In the genomic region with DNA sequence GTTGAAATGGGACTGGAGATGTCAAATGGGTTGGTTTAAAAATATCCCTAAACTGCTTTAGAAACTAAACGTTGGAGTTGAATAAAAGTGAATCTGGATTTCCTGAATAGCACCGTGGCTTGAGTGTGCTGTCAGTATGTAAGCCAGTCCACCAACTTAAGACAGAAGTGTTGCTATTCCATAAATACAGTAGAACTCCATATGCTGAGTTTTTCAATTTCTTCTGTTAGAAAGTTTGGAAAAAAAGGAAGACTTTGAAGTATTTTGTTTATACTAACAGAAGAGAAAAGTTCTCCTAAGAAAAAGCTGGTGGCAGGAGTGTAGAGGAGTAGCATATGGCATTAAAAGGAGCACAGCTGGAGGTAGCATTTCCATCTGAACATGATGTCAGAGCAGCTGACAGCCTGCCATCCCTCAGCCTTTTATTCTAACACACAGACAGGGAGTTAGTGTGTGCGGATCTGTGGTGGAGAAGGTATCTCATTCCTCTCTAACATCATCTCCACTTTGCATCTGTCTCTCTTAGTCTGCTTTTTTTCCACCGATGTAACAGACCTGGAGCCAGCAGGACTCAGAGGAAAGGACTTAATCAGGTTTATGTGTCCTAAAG, we compare ENCODE assay signal across 1 cellular context.
TF ChIP-seq lines count a peak whose summit lies in the region.

A gene (plus strand): TSS at position 449 of the 610 bp plus-strand sequence. CDS start 149 bp downstream, at position 598.

TF ChIP-seq in HEK293, 187 proteins besides CTCF, POLR2A, EP300 and RAD21 (continued from another document and continues in another):
- TF ChIP-seq ZNF747 (tag by site-specific recombination; IDR thresholded peaks at IDR 0.05): no peak
- no peak for TF ChIP-seq ZNF843 (tag by site-specific recombination; IDR thresholded peaks at IDR 0.05)
- TF ChIP-seq ZNF530 (tag by site-specific recombination; IDR thresholded peaks at IDR 0.05; ENCODE audit: low read depth): no peak
- no peak for TF ChIP-seq ZNF112 (tag by site-specific recombination; IDR thresholded peaks at IDR 0.05)
- TF ChIP-seq, protein P1, sequence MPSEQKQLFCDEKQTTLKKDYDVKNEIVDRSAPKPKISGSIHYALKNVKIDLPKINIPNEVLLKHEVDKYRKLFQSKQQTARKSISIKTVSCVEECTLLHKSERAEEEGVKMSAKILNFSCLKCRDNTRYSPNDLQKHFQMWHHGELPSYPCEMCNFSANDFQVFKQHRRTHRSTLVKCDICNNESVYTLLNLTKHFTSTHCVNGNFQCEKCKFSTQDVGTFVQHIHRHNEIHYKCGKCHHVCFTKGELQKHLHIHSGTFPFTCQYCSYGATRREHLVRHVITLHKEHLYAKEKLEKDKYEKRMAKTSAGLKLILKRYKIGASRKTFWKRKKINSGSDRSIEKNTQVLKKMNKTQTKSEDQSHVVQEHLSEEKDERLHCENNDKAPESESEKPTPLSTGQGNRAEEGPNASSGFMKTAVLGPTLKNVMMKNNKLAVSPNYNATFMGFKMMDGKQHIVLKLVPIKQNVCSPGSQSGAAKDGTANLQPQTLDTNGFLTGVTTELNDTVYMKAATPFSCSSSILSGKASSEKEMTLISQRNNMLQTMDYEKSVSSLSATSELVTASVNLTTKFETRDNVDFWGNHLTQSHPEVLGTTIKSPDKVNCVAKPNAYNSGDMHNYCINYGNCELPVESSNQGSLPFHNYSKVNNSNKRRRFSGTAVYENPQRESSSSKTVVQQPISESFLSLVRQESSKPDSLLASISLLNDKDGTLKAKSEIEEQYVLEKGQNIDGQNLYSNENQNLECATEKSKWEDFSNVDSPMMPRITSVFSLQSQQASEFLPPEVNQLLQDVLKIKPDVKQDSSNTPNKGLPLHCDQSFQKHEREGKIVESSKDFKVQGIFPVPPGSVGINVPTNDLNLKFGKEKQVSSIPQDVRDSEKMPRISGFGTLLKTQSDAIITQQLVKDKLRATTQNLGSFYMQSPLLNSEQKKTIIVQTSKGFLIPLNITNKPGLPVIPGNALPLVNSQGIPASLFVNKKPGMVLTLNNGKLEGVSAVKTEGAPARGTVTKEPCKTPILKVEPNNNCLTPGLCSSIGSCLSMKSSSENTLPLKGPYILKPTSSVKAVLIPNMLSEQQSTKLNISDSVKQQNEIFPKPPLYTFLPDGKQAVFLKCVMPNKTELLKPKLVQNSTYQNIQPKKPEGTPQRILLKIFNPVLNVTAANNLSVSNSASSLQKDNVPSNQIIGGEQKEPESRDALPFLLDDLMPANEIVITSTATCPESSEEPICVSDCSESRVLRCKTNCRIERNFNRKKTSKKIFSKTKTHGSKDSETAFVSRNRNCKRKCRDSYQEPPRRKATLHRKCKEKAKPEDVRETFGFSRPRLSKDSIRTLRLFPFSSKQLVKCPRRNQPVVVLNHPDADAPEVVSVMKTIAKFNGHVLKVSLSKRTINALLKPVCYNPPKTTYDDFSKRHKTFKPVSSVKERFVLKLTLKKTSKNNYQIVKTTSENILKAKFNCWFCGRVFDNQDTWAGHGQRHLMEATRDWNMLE (tag by site-specific recombination; conservative IDR thresholded peaks at IDR 0.05; ENCODE audit: low read depth): no peak; the same call in 1 of the 2 replicates
- TF ChIP-seq, protein P2, sequence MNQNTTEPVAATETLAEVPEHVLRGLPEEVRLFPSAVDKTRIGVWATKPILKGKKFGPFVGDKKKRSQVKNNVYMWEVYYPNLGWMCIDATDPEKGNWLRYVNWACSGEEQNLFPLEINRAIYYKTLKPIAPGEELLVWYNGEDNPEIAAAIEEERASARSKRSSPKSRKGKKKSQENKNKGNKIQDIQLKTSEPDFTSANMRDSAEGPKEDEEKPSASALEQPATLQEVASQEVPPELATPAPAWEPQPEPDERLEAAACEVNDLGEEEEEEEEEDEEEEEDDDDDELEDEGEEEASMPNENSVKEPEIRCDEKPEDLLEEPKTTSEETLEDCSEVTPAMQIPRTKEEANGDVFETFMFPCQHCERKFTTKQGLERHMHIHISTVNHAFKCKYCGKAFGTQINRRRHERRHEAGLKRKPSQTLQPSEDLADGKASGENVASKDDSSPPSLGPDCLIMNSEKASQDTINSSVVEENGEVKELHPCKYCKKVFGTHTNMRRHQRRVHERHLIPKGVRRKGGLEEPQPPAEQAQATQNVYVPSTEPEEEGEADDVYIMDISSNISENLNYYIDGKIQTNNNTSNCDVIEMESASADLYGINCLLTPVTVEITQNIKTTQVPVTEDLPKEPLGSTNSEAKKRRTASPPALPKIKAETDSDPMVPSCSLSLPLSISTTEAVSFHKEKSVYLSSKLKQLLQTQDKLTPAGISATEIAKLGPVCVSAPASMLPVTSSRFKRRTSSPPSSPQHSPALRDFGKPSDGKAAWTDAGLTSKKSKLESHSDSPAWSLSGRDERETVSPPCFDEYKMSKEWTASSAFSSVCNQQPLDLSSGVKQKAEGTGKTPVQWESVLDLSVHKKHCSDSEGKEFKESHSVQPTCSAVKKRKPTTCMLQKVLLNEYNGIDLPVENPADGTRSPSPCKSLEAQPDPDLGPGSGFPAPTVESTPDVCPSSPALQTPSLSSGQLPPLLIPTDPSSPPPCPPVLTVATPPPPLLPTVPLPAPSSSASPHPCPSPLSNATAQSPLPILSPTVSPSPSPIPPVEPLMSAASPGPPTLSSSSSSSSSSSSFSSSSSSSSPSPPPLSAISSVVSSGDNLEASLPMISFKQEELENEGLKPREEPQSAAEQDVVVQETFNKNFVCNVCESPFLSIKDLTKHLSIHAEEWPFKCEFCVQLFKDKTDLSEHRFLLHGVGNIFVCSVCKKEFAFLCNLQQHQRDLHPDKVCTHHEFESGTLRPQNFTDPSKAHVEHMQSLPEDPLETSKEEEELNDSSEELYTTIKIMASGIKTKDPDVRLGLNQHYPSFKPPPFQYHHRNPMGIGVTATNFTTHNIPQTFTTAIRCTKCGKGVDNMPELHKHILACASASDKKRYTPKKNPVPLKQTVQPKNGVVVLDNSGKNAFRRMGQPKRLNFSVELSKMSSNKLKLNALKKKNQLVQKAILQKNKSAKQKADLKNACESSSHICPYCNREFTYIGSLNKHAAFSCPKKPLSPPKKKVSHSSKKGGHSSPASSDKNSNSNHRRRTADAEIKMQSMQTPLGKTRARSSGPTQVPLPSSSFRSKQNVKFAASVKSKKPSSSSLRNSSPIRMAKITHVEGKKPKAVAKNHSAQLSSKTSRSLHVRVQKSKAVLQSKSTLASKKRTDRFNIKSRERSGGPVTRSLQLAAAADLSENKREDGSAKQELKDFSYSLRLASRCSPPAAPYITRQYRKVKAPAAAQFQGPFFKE (tag by site-specific recombination; IDR thresholded peaks at IDR 0.05; ENCODE audit: borderline replicate concordance): no peak
- TF ChIP-seq GFI1B (tag by site-specific recombination; IDR thresholded peaks at IDR 0.05): no peak
- no peak for TF ChIP-seq ZNF292 (tag by site-specific recombination; IDR thresholded peaks at IDR 0.05; ENCODE audit: borderline replicate concordance, low read depth)
- peak; percentile 85 for TF ChIP-seq MYNN (tag by site-specific recombination; IDR thresholded peaks at IDR 0.05; ENCODE audit: borderline replicate concordance)
- TF ChIP-seq, protein P3, sequence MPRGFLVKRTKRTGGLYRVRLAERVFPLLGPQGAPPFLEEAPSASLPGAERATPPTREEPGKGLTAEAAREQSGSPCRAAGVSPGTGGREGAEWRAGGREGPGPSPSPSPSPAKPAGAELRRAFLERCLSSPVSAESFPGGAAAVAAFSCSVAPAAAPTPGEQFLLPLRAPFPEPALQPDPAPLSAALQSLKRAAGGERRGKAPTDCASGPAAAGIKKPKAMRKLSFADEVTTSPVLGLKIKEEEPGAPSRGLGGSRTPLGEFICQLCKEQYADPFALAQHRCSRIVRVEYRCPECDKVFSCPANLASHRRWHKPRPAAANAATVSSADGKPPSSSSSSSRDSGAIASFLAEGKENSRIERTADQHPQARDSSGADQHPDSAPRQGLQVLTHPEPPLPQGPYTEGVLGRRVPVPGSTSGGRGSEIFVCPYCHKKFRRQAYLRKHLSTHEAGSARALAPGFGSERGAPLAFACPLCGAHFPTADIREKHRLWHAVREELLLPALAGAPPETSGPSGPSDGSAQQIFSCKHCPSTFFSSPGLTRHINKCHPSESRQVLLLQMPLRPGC (tag by site-specific recombination; IDR thresholded peaks at IDR 0.05): no peak
- TF ChIP-seq KLF16 (tag by site-specific recombination; IDR thresholded peaks at IDR 0.05): no peak
- TF ChIP-seq ZNF155 (tag by site-specific recombination; IDR thresholded peaks at IDR 0.05): no peak
- TF ChIP-seq ZNF791 (tag by site-specific recombination; IDR thresholded peaks at IDR 0.05): no peak
- TF ChIP-seq, protein P4, sequence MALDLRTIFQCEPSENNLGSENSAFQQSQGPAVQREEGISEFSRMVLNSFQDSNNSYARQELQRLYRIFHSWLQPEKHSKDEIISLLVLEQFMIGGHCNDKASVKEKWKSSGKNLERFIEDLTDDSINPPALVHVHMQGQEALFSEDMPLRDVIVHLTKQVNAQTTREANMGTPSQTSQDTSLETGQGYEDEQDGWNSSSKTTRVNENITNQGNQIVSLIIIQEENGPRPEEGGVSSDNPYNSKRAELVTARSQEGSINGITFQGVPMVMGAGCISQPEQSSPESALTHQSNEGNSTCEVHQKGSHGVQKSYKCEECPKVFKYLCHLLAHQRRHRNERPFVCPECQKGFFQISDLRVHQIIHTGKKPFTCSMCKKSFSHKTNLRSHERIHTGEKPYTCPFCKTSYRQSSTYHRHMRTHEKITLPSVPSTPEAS (tag by site-specific recombination; IDR thresholded peaks at IDR 0.05): no peak
- no peak for TF ChIP-seq TCF7L2 (IDR thresholded peaks at IDR 0.05; ENCODE audit: borderline replicate concordance, low read depth, low read length)
- no peak for TF ChIP-seq ZNF555 (tag by site-specific recombination; conservative IDR thresholded peaks at IDR 0.05)
- no peak for TF ChIP-seq KLF9 (tag by site-specific recombination; IDR thresholded peaks at IDR 0.05; ENCODE audit: low read depth)
- peak; percentile 96 for TF ChIP-seq ZNF394 (tag by site-specific recombination; IDR thresholded peaks at IDR 0.05; ENCODE audit: borderline replicate concordance)
- TF ChIP-seq ZIC2 (tag by site-specific recombination; IDR thresholded peaks at IDR 0.05): peak; percentile 39
- TF ChIP-seq, protein P5, sequence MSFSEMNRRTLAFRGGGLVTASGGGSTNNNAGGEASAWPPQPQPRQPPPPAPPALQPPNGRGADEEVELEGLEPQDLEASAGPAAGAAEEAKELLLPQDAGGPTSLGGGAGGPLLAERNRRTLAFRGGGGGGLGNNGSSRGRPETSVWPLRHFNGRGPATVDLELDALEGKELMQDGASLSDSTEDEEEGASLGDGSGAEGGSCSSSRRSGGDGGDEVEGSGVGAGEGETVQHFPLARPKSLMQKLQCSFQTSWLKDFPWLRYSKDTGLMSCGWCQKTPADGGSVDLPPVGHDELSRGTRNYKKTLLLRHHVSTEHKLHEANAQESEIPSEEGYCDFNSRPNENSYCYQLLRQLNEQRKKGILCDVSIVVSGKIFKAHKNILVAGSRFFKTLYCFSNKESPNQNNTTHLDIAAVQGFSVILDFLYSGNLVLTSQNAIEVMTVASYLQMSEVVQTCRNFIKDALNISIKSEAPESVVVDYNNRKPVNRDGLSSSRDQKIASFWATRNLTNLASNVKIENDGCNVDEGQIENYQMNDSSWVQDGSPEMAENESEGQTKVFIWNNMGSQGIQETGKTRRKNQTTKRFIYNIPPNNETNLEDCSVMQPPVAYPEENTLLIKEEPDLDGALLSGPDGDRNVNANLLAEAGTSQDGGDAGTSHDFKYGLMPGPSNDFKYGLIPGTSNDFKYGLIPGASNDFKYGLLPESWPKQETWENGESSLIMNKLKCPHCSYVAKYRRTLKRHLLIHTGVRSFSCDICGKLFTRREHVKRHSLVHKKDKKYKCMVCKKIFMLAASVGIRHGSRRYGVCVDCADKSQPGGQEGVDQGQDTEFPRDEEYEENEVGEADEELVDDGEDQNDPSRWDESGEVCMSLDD (tag by site-specific recombination; IDR thresholded peaks at IDR 0.05): no peak
- TF ChIP-seq ZNF169 (tag by site-specific recombination; IDR thresholded peaks at IDR 0.05): no peak
- TF ChIP-seq ZNF624 (tag by site-specific recombination; IDR thresholded peaks at IDR 0.05): no peak
- peak; percentile 68 for TF ChIP-seq ZBTB8A (tag by site-specific recombination; IDR thresholded peaks at IDR 0.05)
- no peak for TF ChIP-seq ZNF239 (tag by site-specific recombination; IDR thresholded peaks at IDR 0.05)
- TF ChIP-seq ZNF114 (tag by site-specific recombination; IDR thresholded peaks at IDR 0.05): no peak
- no peak for TF ChIP-seq ZNF548 (tag by site-specific recombination; IDR thresholded peaks at IDR 0.05)
- TF ChIP-seq ZFP69B (tag by site-specific recombination; IDR thresholded peaks at IDR 0.05): no peak
- no peak for TF ChIP-seq ZNF521 (tag by site-specific recombination; IDR thresholded peaks at IDR 0.05)
- no peak for TF ChIP-seq GLI4 (tag by site-specific recombination; IDR thresholded peaks at IDR 0.05)
- TF ChIP-seq ZNF175 (tag by site-specific recombination; IDR thresholded peaks at IDR 0.05): no peak
- TF ChIP-seq HOXD13 (CRISPR knock-in tag; IDR thresholded peaks at IDR 0.05; ENCODE audit: borderline replicate concordance): 0 out of 2 replicates have a peak, but pooled peaks have one; percentile 24
- TF ChIP-seq, protein P6, sequence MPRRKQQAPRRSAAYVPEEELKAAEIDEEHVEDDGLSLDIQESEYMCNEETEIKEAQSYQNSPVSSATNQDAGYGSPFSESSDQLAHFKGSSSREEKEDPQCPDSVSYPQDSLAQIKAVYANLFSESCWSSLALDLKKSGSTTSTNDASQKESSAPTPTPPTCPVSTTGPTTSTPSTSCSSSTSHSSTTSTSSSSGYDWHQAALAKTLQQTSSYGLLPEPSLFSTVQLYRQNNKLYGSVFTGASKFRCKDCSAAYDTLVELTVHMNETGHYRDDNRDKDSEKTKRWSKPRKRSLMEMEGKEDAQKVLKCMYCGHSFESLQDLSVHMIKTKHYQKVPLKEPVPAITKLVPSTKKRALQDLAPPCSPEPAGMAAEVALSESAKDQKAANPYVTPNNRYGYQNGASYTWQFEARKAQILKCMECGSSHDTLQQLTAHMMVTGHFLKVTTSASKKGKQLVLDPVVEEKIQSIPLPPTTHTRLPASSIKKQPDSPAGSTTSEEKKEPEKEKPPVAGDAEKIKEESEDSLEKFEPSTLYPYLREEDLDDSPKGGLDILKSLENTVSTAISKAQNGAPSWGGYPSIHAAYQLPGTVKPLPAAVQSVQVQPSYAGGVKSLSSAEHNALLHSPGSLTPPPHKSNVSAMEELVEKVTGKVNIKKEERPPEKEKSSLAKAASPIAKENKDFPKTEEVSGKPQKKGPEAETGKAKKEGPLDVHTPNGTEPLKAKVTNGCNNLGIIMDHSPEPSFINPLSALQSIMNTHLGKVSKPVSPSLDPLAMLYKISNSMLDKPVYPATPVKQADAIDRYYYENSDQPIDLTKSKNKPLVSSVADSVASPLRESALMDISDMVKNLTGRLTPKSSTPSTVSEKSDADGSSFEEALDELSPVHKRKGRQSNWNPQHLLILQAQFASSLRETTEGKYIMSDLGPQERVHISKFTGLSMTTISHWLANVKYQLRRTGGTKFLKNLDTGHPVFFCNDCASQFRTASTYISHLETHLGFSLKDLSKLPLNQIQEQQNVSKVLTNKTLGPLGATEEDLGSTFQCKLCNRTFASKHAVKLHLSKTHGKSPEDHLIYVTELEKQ (tag by site-specific recombination; IDR thresholded peaks at IDR 0.05; ENCODE audit: borderline replicate concordance): peak; percentile 46; the same call in 1 of the 2 replicates
- TF ChIP-seq ZNF366 (tag by site-specific recombination; conservative IDR thresholded peaks at IDR 0.05): peak; percentile 74
- peak; percentile 72; the same call in 1 of the 2 replicates for TF ChIP-seq ZNF660 (tag by site-specific recombination; IDR thresholded peaks at IDR 0.05)
